In the genomic region with DNA sequence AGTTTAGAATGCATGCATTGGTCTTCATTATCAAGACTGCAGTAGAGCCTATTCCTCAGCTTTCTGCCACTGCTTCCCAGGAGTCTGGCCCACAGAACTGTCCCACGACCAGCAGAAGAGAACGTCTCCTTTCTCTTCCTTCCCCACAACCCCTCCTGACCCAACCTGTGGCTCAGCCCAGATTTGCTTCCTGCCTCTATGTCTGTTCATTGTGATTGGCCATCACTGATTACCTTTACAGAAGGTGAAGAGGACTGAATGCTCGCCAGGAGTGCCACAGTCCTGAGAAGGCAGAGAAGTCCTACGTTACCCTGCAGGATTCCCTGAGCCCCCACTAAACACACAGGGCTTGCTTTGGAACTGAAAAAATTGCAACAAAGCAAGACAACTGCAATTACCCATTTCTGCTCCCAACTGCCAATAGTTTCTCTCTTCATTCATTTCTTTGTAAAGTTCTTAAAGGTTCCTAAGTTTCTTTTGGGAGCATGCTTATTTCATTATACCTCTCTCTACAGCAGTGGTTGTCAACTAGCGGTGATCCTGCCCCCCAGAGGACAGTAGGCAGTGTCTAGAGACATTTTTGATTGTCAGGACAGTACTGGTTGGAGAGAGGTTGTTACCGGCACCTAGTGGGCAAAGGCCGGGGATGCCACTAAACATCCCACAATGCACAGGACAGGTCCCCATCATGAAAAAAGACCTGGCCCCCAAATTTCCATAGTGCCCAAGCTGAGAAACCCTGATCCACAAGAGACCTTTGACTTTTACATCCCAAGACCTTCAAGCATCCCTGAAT, we compare ENCODE assay signal across 8 cellular contexts. TPM values are rescaled to one million over a fixed set of nuclear protein-coding genes. Genes with fewer than 3 reads are reported as not detected.
DNase-seq lines count a peak whose midpoint lies in the region; ATAC-seq, FAIRE-seq and TF ChIP-seq lines count a peak whose summit lies in the region.

No MANE protein-coding gene starts in this region.

- in situ Hi-C loops in K562 (cut with MboI), result no loop called here

- POLR2A ChIA-PET in K562 (lab: Yijun Ruan, JAX), result interaction anchor here (1.2 kb wide), 1 partner anchor 123 kb away, joined by 3 read pairs; no protein-coding TSS in a partner anchor
- POLR2A ChIA-PET in naive thymus-derived CD8-positive, alpha-beta T cell (lab: Charles Lee), result interaction anchor here (1.0 to 14.1 kb wide), 10 partner anchors 9 to 92 kb away, joined by 3 to 231 read pairs (median 8); a partner anchor contains a TSS

- H3K36me3 ChIP-seq in K562 (ENCODE audit: control insufficient read depth, insufficient read depth, low read length), result peaks cover 20% of the 10 kb centered on the region; the same call in 2 of the 3 replicates
- peaks cover 4 to 39% (median 25%) of the 10 kb centered on the region in 4 donors for H3K36me3 ChIP-seq in stomach

- H3K27me3 ChIP-seq in K562 (ENCODE audit: control insufficient read depth in 2 of 2, insufficient read depth in 2 of 2, low read length in 2 of 2) (no peaks in the 10 kb centered on the region), stomach (no peaks in the 10 kb centered on the region)

- H3K4me1 ChIP-seq in K562 (replicated peaks in 1 of 2; ENCODE audit: control insufficient read depth in 2 of 2, insufficient read depth in 2 of 2, low read length in 2 of 2) (peaks cover 12 to 20% of the 10 kb centered on the region in 2 experiments; a peak in 4 of 5 replicates), stomach (peaks cover 9 to 47% (median 17%) of the 10 kb centered on the region in 4 donors)

- H3K4me3 ChIP-seq in K562 (no peak overlapping the region), stomach (no peak overlapping the region)

- H3K27me3 Mint-ChIP-seq in activated T-cell treated with anti-CD3 and anti-CD28 coated beads, Interleukin-2, amount 50 U/mL, for 4 hours (ENCODE audit: low read depth), result no peaks in the 10 kb centered on the region
- no peaks in the 10 kb centered on the region for H3K27me3 Mint-ChIP-seq in naive thymus-derived CD8-positive, alpha-beta T cell

- no peak overlapping the region for H3K4me2 ChIP-seq in K562 (ENCODE audit: insufficient read depth, low read length)

- TF ChIP-seq POLR2A in K562 (conservative IDR thresholded peaks at IDR 0.05) (no peak), stomach (IDR thresholded peaks at IDR 0.05) (no peak)

- H3K9ac ChIP-seq in K562 (ENCODE audit: insufficient read depth in 1 of 2, low read depth in 2 of 2, low read length in 2 of 2), result no peak overlapping the region

- no peak for DNase-seq in activated T-cell treated with anti-CD3 and anti-CD28 coated beads, Interleukin-2, amount 50 U/mL, for 4 hours
- no peak for DNase-seq in activated T-cell treated with anti-CD3 and anti-CD28 coated beads, Interleukin-2, amount 50 U/mL, for 48 hours
- DNase-seq in NCI-H446 treated with DMSO at 0.1 percent for 48 hours (lab: John Stamatoyannopoulos, UW) (peak; percentile 39), K562 (ENCODE audit: extremely low read depth in 1 of 4, low spot score in 3 of 4) (peak; percentile 49 to 67 (median 58)), NCI-H1105 treated with DMSO at 0.1 percent for 48 hours (lab: John Stamatoyannopoulos, UW) (no peak), stomach (no peak)
- DNase-seq in naive thymus-derived CD8-positive, alpha-beta T cell, result peak in 1 of 10 donors; percentile 15

- intact Hi-C loops in K562 (cut with micrococcal nuclease), result loop anchor here (2.0 kb wide), 2 partner anchors 36 to 124 kb away; no protein-coding TSS in a partner anchor
- intact Hi-C loops in stomach (cut with DNase I; ENCODE audit: low total_unique reads), result no loop called here

- H2AFZ ChIP-seq in K562 (ENCODE audit: low read depth, low read length), result no peak overlapping the region

- CTCF ChIA-PET in K562 (lab: Yijun Ruan, JAX; ENCODE audit: low intra/inter-chr PET ratio), result interaction anchor here (0.6 to 2.5 kb wide), 3 partner anchors 36 to 123 kb away, joined by 3 to 14 read pairs (median 5); no protein-coding TSS in a partner anchor

- H3K9me1 ChIP-seq in K562 (ENCODE audit: control insufficient read depth, insufficient read depth, low read length), result peaks cover 2% of the 10 kb centered on the region

- no peaks in the 10 kb centered on the region for H3K9me3 Mint-ChIP-seq in activated T-cell treated with anti-CD3 and anti-CD28 coated beads, Interleukin-2, amount 50 U/mL, for 4 hours
- no peaks in the 10 kb centered on the region for H3K9me3 Mint-ChIP-seq in naive thymus-derived CD8-positive, alpha-beta T cell

- peak overlapping the region; percentile 68 for H3K4me3 Mint-ChIP-seq in activated T-cell treated with anti-CD3 and anti-CD28 coated beads, Interleukin-2, amount 50 U/mL, for 4 hours
- H3K4me3 Mint-ChIP-seq in naive thymus-derived CD8-positive, alpha-beta T cell, result peak overlapping the region; percentile 32 to 83 (median 70)

- peak; percentile 69 to 96 (median 92) for TF ChIP-seq CTCF in K562 (IDR thresholded peaks at IDR 0.05 in 2 of 3, conservative IDR thresholded peaks at IDR 0.05 in 1 of 3; ENCODE audit: insufficient read depth in 2 of 3, low read depth in 1 of 3, low read length in 3 of 3)
- TF ChIP-seq CTCF in stomach (IDR thresholded peaks at IDR 0.05), result no peak

- peak; percentile 78 for FAIRE-seq in K562 (lab: Jason Lieb, UNC)

- H3K9me3 ChIP-seq in K562 (replicated peaks; ENCODE audit: control insufficient read depth, insufficient read depth, low read depth, low read length), result no peaks in the 10 kb centered on the region
- no peaks in the 10 kb centered on the region for H3K9me3 ChIP-seq in stomach

- H3K79me2 ChIP-seq in K562 (ENCODE audit: control insufficient read depth, insufficient read depth, low read length), result peaks cover 15% of the 10 kb centered on the region

- peaks cover 79% of the 10 kb centered on the region for H3K4me1 Mint-ChIP-seq in activated T-cell treated with anti-CD3 and anti-CD28 coated beads, Interleukin-2, amount 50 U/mL, for 4 hours (ENCODE audit: low read depth)
- H3K4me1 Mint-ChIP-seq in naive thymus-derived CD8-positive, alpha-beta T cell, result peaks cover 31 to 83% (median 78%) of the 10 kb centered on the region in 4 donors

- no peak overlapping the region for H3K27ac ChIP-seq in K562 (ENCODE audit: extremely low read depth, low read depth, low read length)
- H3K27ac ChIP-seq in stomach, result peak overlapping the region in 2 of 5 donors; percentile 55 to 61

- H3K36me3 Mint-ChIP-seq in activated T-cell treated with anti-CD3 and anti-CD28 coated beads, Interleukin-2, amount 50 U/mL, for 4 hours (ENCODE audit: insufficient read depth), result peaks cover 11% of the 10 kb centered on the region
- H3K36me3 Mint-ChIP-seq in naive thymus-derived CD8-positive, alpha-beta T cell, result peaks cover 0 to 14% (median 0%) of the 10 kb centered on the region in 3 donors

- peak overlapping the region; percentile 86 to 98 (median 95) for H3K27ac Mint-ChIP-seq in naive thymus-derived CD8-positive, alpha-beta T cell

- TF ChIP-seq RAD21 in K562 (CRISPR knock-in tag; conservative IDR thresholded peaks at IDR 0.05 in 1 of 2, IDR thresholded peaks at IDR 0.05 in 1 of 2), result peak; percentile 58 to 75

- WGBS in K562 (ENCODE audit: insufficient coverage, low coverage, missing lambda C conversion rate), result 41% methylated on average over 7 of the region's 7 CpGs
- 57 to 78% (median 67%) methylated on average over 7 of the region's 7 CpGs for WGBS in stomach, 5 donors

- no peak for ATAC-seq in activated T-cell treated with anti-CD3 and anti-CD28 coated beads, Interleukin-2, amount 50 U/mL, for 4 hours
- ATAC-seq in K562 (peak; percentile 75), HG03571 (IDR thresholded peaks at IDR 0.05; ENCODE audit: unreplicated experiment) (no peak)
- ATAC-seq in naive thymus-derived CD8-positive, alpha-beta T cell, result peak in 1 of 2 donors; percentile 20

- H4K20me1 ChIP-seq in K562 (replicated peaks; ENCODE audit: control insufficient read depth, insufficient read depth, low read length), result peaks cover 14% of the 10 kb centered on the region; the same call in 1 of the 2 replicates

- BruUV-seq in K562 (replicated peaks; lab: Mats Ljungman, UMichigan), result no TSS peak

- no peak for TF ChIP-seq EP300 in K562 (IDR thresholded peaks at IDR 0.05; ENCODE audit: low read length)
- TF ChIP-seq EP300 in stomach (IDR thresholded peaks at IDR 0.05), result no peak

RNA-seq across cellular contexts. Expression of a gene that starts 4.5 kb away (rescaled TPM):
- total RNA-seq in activated T-cell treated with anti-CD3 and anti-CD28 coated beads, Interleukin-2, amount 50 U/mL, for 4 hours, result 10 to 100 TPM; 63.1 to 68.7 (median 65.9) TPM
- 145 and 300 TPM in 2 replicates for total RNA-seq in K562 (2011; cell fraction: chromatin; rRNA removed; ENCODE audit: low replicate concordance)
- total RNA-seq in K562 (2011; cell fraction: nucleolus; rRNA removed), result 204 and 205 TPM in 2 replicates
- total RNA-seq in K562 (2011; cell fraction: nucleoplasm; rRNA removed), result 164 and 167 TPM in 2 replicates
- total RNA-seq in K562 (2014; rRNA removed), result 28.8 and 31.9 TPM in 2 replicates
- total RNA-seq in K562 (2014; rRNA removed; fragmentation: Illumina TruSeq; extraction: Trizol), result 28.3 and 42.2 TPM in 2 replicates
- total RNA-seq in K562 (2015; rRNA removed; fragmentation: Illumina TruSeq; extraction: Trizol), result 39.4 and 40.8 TPM in 2 replicates
- 56.8 and 63.6 TPM in 2 replicates for total RNA-seq in K562 (2021)
- polyA plus RNA-seq in K562 (2011; rRNA removed), result 42.4 and 52.0 TPM in 2 replicates
- polyA plus RNA-seq in K562 (2011; cell fraction: cytosol; rRNA removed), result 38.3 and 39.8 TPM in 2 replicates
- 305 and 323 TPM in 2 replicates for polyA plus RNA-seq in K562 (2011; cell fraction: nucleus; rRNA removed)
- 49.7 and 52.4 TPM in 2 replicates for polyA plus RNA-seq in K562 (2012)
- polyA plus RNA-seq in K562 (2014; fragmentation: Illumina TruSeq; extraction: Trizol), result 37.1 and 39.9 TPM in 2 replicates
- polyA plus RNA-seq in K562 (2014; fragmentation: Nextera tagmentation; extraction: Ambion mirVana), result 1 to 10 TPM; 4.2 to 5.9 TPM
- 59.9 and 63.8 TPM in 2 replicates for polyA plus RNA-seq in K562 (2014; rRNA removed)
- 30.1 and 37.1 TPM in 2 replicates for polyA minus RNA-seq in K562 (2011; rRNA and poly(A)+ RNA removed)
- polyA minus RNA-seq in K562 (2011; cell fraction: cytosol; rRNA and poly(A)+ RNA removed), result 9.9 and 11.5 TPM in 2 replicates
- 60.3 and 89.4 TPM in 2 replicates for polyA minus RNA-seq in K562 (2011; cell fraction: nucleus; rRNA and poly(A)+ RNA removed)
- 10 to 100 TPM; 66.5 to 71.5 TPM for total RNA-seq in naive thymus-derived CD8-positive, alpha-beta T cell
- polyA plus RNA-seq in naive thymus-derived CD8-positive, alpha-beta T cell, result 10 to 100 TPM in 2 of 3 donors, 1 to 10 TPM in 1; 9.8 to 28.3 (median 20.2) TPM
- 10 to 100 TPM; 15.8 to 33.5 (median 24.0) TPM for total RNA-seq in stomach
- 10 to 100 TPM; 14.5 to 29.7 (median 19.7) TPM for polyA plus RNA-seq in stomach

RNA-seq across cellular contexts. Expression of a gene that starts 32.2 kb away (rescaled TPM):
- 100 to 1,000 TPM; 124 to 138 (median 137) TPM for total RNA-seq in activated T-cell treated with anti-CD3 and anti-CD28 coated beads, Interleukin-2, amount 50 U/mL, for 4 hours
- 18.4 and 49.5 TPM in 2 replicates for total RNA-seq in K562 (2011; cell fraction: chromatin; rRNA removed; ENCODE audit: low replicate concordance)
- 26.0 and 28.6 TPM in 2 replicates for total RNA-seq in K562 (2011; cell fraction: nucleolus; rRNA removed)
- 29.0 and 37.5 TPM in 2 replicates for total RNA-seq in K562 (2011; cell fraction: nucleoplasm; rRNA removed)
- total RNA-seq in K562 (2014; rRNA removed) (35.5 and 51.8 TPM in 2 replicates), K562 (2014; rRNA removed; fragmentation: Illumina TruSeq; extraction: Trizol) (23.8 and 30.5 TPM in 2 replicates), K562 (2015; rRNA removed; fragmentation: Illumina TruSeq; extraction: Trizol) (38.9 and 40.2 TPM in 2 replicates), K562 (2021) (79.9 and 88.0 TPM in 2 replicates), stomach (100 to 1,000 TPM in 2 of 5 donors, 10 to 100 TPM in 3; 14.9 to 152 (median 81.0) TPM)
- polyA plus RNA-seq in K562 (2011; rRNA removed) (36.9 and 45.6 TPM in 2 replicates), K562 (2014; fragmentation: Illumina TruSeq; extraction: Trizol) (64.8 and 78.7 TPM in 2 replicates), K562 (2014; fragmentation: Nextera tagmentation; extraction: Ambion mirVana) (10 to 100 TPM; 11.4 to 20.6 TPM), K562 (2014; rRNA removed) (44.9 and 50.1 TPM in 2 replicates), stomach (10 to 100 TPM; 76.8 to 92.5 (median 83.7) TPM)
- polyA plus RNA-seq in K562 (2011; cell fraction: cytosol; rRNA removed), result 59.4 and 62.4 TPM in 2 replicates
- 36.7 and 44.4 TPM in 2 replicates for polyA plus RNA-seq in K562 (2011; cell fraction: nucleus; rRNA removed)
- 42.9 and 66.5 TPM in 2 replicates for polyA plus RNA-seq in K562 (2012)
- polyA minus RNA-seq in K562 (2011; rRNA and poly(A)+ RNA removed), result 29.5 and 44.1 TPM in 2 replicates
- polyA minus RNA-seq in K562 (2011; cell fraction: cytosol; rRNA and poly(A)+ RNA removed), result 35.7 and 39.5 TPM in 2 replicates
- 8.5 and 9.6 TPM in 2 replicates for polyA minus RNA-seq in K562 (2011; cell fraction: nucleus; rRNA and poly(A)+ RNA removed)
- total RNA-seq in naive thymus-derived CD8-positive, alpha-beta T cell, result 100 to 1,000 TPM; 158 to 164 TPM
- polyA plus RNA-seq in naive thymus-derived CD8-positive, alpha-beta T cell, result 100 to 1,000 TPM; 277 to 351 (median 324) TPM

RNA-seq across cellular contexts. Expression of a gene that starts 43.6 kb away (rescaled TPM):
- total RNA-seq in activated T-cell treated with anti-CD3 and anti-CD28 coated beads, Interleukin-2, amount 50 U/mL, for 4 hours, result under 1 TPM; 0.29 to 0.98 (median 0.33) TPM
- total RNA-seq in K562 (2011; cell fraction: chromatin; rRNA removed; ENCODE audit: low replicate concordance), result not detected in 2 replicates
- not detected in 2 replicates for total RNA-seq in K562 (2011; cell fraction: nucleolus; rRNA removed)
- total RNA-seq in K562 (2011; cell fraction: nucleoplasm; rRNA removed), result not detected in 2 replicates
- total RNA-seq in K562 (2014; rRNA removed) (not detected in 2 replicates), K562 (2014; rRNA removed; fragmentation: Illumina TruSeq; extraction: Trizol) (not detected in 2 replicates), K562 (2015; rRNA removed; fragmentation: Illumina TruSeq; extraction: Trizol) (0.11 and 0.23 TPM in 2 replicates), K562 (2021) (0.27 TPM in 1 of 2 replicates, not detected in the other), stomach (1 to 10 TPM in 2 of 5 donors, not detected in 3; 2.0 to 8.7 TPM)
- polyA plus RNA-seq in K562 (2011; rRNA removed) (0.03 and 0.21 TPM in 2 replicates), K562 (2014; fragmentation: Illumina TruSeq; extraction: Trizol) (0.04 and 0.12 TPM in 2 replicates), K562 (2014; fragmentation: Nextera tagmentation; extraction: Ambion mirVana) (under 1 TPM in 1 of 2 experiments, not detected in 1; 0.03 TPM), K562 (2014; rRNA removed) (not detected in 2 replicates), stomach (10 to 100 TPM in 1 of 3 donors, 1 to 10 TPM in 2; 2.0 to 42.9 (median 5.3) TPM)
- 0.22 TPM in 1 of 2 replicates, not detected in the other for polyA plus RNA-seq in K562 (2011; cell fraction: cytosol; rRNA removed)
- 0.07 and 0.18 TPM in 2 replicates for polyA plus RNA-seq in K562 (2011; cell fraction: nucleus; rRNA removed)
- 0.19 and 0.22 TPM in 2 replicates for polyA plus RNA-seq in K562 (2012)
- polyA minus RNA-seq in K562 (2011; rRNA and poly(A)+ RNA removed), result 0.11 TPM in 1 of 2 replicates, not detected in the other
- not detected in 2 replicates for polyA minus RNA-seq in K562 (2011; cell fraction: cytosol; rRNA and poly(A)+ RNA removed)
- not detected in 2 replicates for polyA minus RNA-seq in K562 (2011; cell fraction: nucleus; rRNA and poly(A)+ RNA removed)
- total RNA-seq in naive thymus-derived CD8-positive, alpha-beta T cell, result 10 to 100 TPM; 34.0 to 35.9 TPM
- polyA plus RNA-seq in naive thymus-derived CD8-positive, alpha-beta T cell, result 100 to 1,000 TPM in 1 of 3 donors, 10 to 100 TPM in 2; 55.3 to 108 (median 76.0) TPM

Comparison
In these comparisons a context has a peak if more than half of its experiments do, and no peak if none do; other contexts are left out.
1. DNase-seq: peak in NCI-H446 treated with DMSO at 0.1 percent for 48 hours (single experiment) and K562 (4 of 4); none in activated T-cell treated with anti-CD3 and anti-CD28 coated beads, Interleukin-2, amount 50 U/mL, for 4 hours (single experiment), activated T-cell treated with anti-CD3 and anti-CD28 coated beads, Interleukin-2, amount 50 U/mL, for 48 hours (0 of 2), NCI-H1105 treated with DMSO at 0.1 percent for 48 hours (single experiment) and stomach (single experiment).
2. CTCF ChIP-seq: peak in K562 (3 of 3); none in stomach (0 of 7).